Comparison of ENCODE assay signal across 29 cellular contexts in genomic region chrX:95721011-95721410, GRCh38.
"Had no signal": no experiment of that assay in that cellular context is flagged by ENCODE, and none has a peak within 500 bp of the region (broad histone marks: within the 10 kb centered on the region; RNA-seq: fewer than 3 reads in every experiment).

No MANE protein-coding gene starts in this region.

- H3K27ac ChIP-seq: adrenal gland, body of pancreas, colonic mucosa had no signal

- H3K27me3 Mint-ChIP-seq: activated CD4-positive, alpha-beta memory T cell treated with anti-CD3 and anti-CD28 coated beads for 36 hours; activated CD4-positive, alpha-beta T cell treated with anti-CD3 and anti-CD28 coated beads for 36 hours; activated CD4-positive, alpha-beta T cell treated with anti-CD3 and anti-CD28 coated beads, Interleukin-2, amount 10 ng/mL, durations not matched to agents 24 days and 14 days; activated CD8-positive, alpha-beta memory T cell treated with anti-CD3 and anti-CD28 coated beads, Interleukin-2, amount 10 ng/mL, durations not matched to agents 7 days and 5 days; activated naive CD4-positive, alpha-beta T cell treated with anti-CD3 and anti-CD28 coated beads, Interleukin-2, amount 50 U/mL, for 24 hours; activated naive CD8-positive, alpha-beta T cell treated with anti-CD3 and anti-CD28 coated beads for 36 hours; activated naive CD8-positive, alpha-beta T cell treated with anti-CD3 and anti-CD28 coated beads, Interleukin-2, amount 50 U/mL, for 24 hours; T-helper 17 cell had no signal

- DNase-seq: activated CD4-positive, alpha-beta memory T cell treated with anti-CD3 and anti-CD28 coated beads for 36 hours; activated CD4-positive, alpha-beta T cell treated with anti-CD3 and anti-CD28 coated beads for 36 hours; activated CD4-positive, alpha-beta T cell treated with anti-CD3 and anti-CD28 coated beads, Interleukin-2, amount 10 ng/mL, durations not matched to agents 24 days and 14 days; activated CD4-positive, CD25-positive, alpha-beta regulatory T cell; activated CD4-positive, CD25-positive, alpha-beta regulatory T cell treated with anti-CD3 and anti-CD28 coated beads, Interleukin-2, amount 50 U/mL, for 72 hours; activated CD8-positive, alpha-beta memory T cell treated with anti-CD3 and anti-CD28 coated beads, Interleukin-2, amount 10 ng/mL, durations not matched to agents 7 days and 5 days; activated CD8-positive, alpha-beta memory T cell treated with anti-CD3 and anti-CD28 coated beads, Interleukin-2, amount 50 U/mL, for 4 hours; activated CD8-positive, alpha-beta T cell treated with anti-CD3 and anti-CD28 coated beads, Interleukin-2, amount 10 ng/mL, durations not matched to agents 7 days and 5 days; activated effector memory CD4-positive, alpha-beta T cell treated with anti-CD3 and anti-CD28 coated beads, Interleukin-2, amount 50 U/mL, for 16 hours; activated naive CD4-positive, alpha-beta T cell treated with anti-CD3 and anti-CD28 coated beads for 36 hours; activated naive CD8-positive, alpha-beta T cell treated with anti-CD3 and anti-CD28 coated beads for 36 hours; activated naive CD8-positive, alpha-beta T cell treated with anti-CD3 and anti-CD28 coated beads, Interleukin-2, amount 50 U/mL, for 24 hours; activated T-cell treated with anti-CD3 and anti-CD28 coated beads, Interleukin-2, amount 50 U/mL, for 1 hour; activated T-cell treated with anti-CD3 and anti-CD28 coated beads, Interleukin-2, amount 50 U/mL, for 48 hours; adrenal gland; amygdala; aorta; body of pancreas; caudate nucleus; colonic mucosa; effector CD8-positive, alpha-beta T cell; foreskin fibroblast; head of caudate nucleus; T-helper 17 cell; T1000 had no signal

- H3K27me3 ChIP-seq: body of pancreas, colonic mucosa had no signal

- H3K9me3 Mint-ChIP-seq: activated CD4-positive, alpha-beta memory T cell treated with anti-CD3 and anti-CD28 coated beads for 36 hours; activated CD4-positive, alpha-beta T cell treated with anti-CD3 and anti-CD28 coated beads, Interleukin-2, amount 10 ng/mL, durations not matched to agents 24 days and 14 days; activated naive CD4-positive, alpha-beta T cell treated with anti-CD3 and anti-CD28 coated beads for 36 hours; activated naive CD4-positive, alpha-beta T cell treated with anti-CD3 and anti-CD28 coated beads, Interleukin-2, amount 50 U/mL, for 24 hours; activated naive CD8-positive, alpha-beta T cell treated with anti-CD3 and anti-CD28 coated beads for 36 hours; activated naive CD8-positive, alpha-beta T cell treated with anti-CD3 and anti-CD28 coated beads, Interleukin-2, amount 50 U/mL, for 24 hours; activated T-helper 1 cell treated with anti-CD3 and anti-CD28 coated beads, Interleukin-12 subunit alpha, Interleukin-12 subunit beta, Interleukin-2, Interleukin-4 antibody, amounts not matched to agents 30 ng/mL and 10 ng/mL and 1 ng/mL, durations not matched to agents 14 hours and 24 hours and 36 hours; T-helper 2 cell treated with Interferon-gamma antibody and Interleukin-4, amounts not matched to agents 5 μg/mL and 100 μg/mL, for 36 hours had no signal

- H3K4me3 Mint-ChIP-seq: activated CD4-positive, alpha-beta memory T cell treated with anti-CD3 and anti-CD28 coated beads for 36 hours; activated CD4-positive, alpha-beta T cell treated with anti-CD3 and anti-CD28 coated beads for 36 hours; activated CD4-positive, alpha-beta T cell treated with anti-CD3 and anti-CD28 coated beads, Interleukin-2, amount 10 ng/mL, durations not matched to agents 24 days and 14 days; activated CD8-positive, alpha-beta memory T cell treated with anti-CD3 and anti-CD28 coated beads, Interleukin-2, amount 10 ng/mL, durations not matched to agents 7 days and 5 days; activated CD8-positive, alpha-beta T cell treated with anti-CD3 and anti-CD28 coated beads, Interleukin-2, amount 10 ng/mL, durations not matched to agents 7 days and 5 days; activated naive CD4-positive, alpha-beta T cell treated with anti-CD3 and anti-CD28 coated beads for 36 hours; activated naive CD4-positive, alpha-beta T cell treated with anti-CD3 and anti-CD28 coated beads, Interleukin-2, amount 50 U/mL, for 24 hours; activated naive CD8-positive, alpha-beta T cell treated with anti-CD3 and anti-CD28 coated beads for 36 hours; activated naive CD8-positive, alpha-beta T cell treated with anti-CD3 and anti-CD28 coated beads, Interleukin-2, amount 50 U/mL, for 24 hours; activated T-helper 1 cell treated with anti-CD3 and anti-CD28 coated beads, Interleukin-12 subunit alpha, Interleukin-12 subunit beta, Interleukin-2, Interleukin-4 antibody, amounts not matched to agents 30 ng/mL and 10 ng/mL and 1 ng/mL, durations not matched to agents 14 hours and 24 hours and 36 hours; T-helper 17 cell; T-helper 2 cell treated with Interferon-gamma antibody and Interleukin-4, amounts not matched to agents 5 μg/mL and 100 μg/mL, for 36 hours had no signal

- H3K36me3 ChIP-seq: adrenal gland, colonic mucosa had no signal

- H3K27ac Mint-ChIP-seq: activated CD4-positive, alpha-beta memory T cell treated with anti-CD3 and anti-CD28 coated beads for 36 hours; activated CD4-positive, alpha-beta T cell treated with anti-CD3 and anti-CD28 coated beads for 36 hours; activated CD4-positive, alpha-beta T cell treated with anti-CD3 and anti-CD28 coated beads, Interleukin-2, amount 10 ng/mL, durations not matched to agents 24 days and 14 days; activated CD8-positive, alpha-beta memory T cell treated with anti-CD3 and anti-CD28 coated beads, Interleukin-2, amount 10 ng/mL, durations not matched to agents 7 days and 5 days; activated CD8-positive, alpha-beta T cell treated with anti-CD3 and anti-CD28 coated beads, Interleukin-2, amount 10 ng/mL, durations not matched to agents 7 days and 5 days; activated naive CD4-positive, alpha-beta T cell treated with anti-CD3 and anti-CD28 coated beads for 36 hours; activated naive CD4-positive, alpha-beta T cell treated with anti-CD3 and anti-CD28 coated beads, Interleukin-2, amount 50 U/mL, for 24 hours; activated naive CD8-positive, alpha-beta T cell treated with anti-CD3 and anti-CD28 coated beads for 36 hours; activated naive CD8-positive, alpha-beta T cell treated with anti-CD3 and anti-CD28 coated beads, Interleukin-2, amount 50 U/mL, for 24 hours; activated T-helper 1 cell treated with anti-CD3 and anti-CD28 coated beads, Interleukin-12 subunit alpha, Interleukin-12 subunit beta, Interleukin-2, Interleukin-4 antibody, amounts not matched to agents 30 ng/mL and 10 ng/mL and 1 ng/mL, durations not matched to agents 14 hours and 24 hours and 36 hours; activated T-helper 2 cell treated with anti-CD3 and anti-CD28 coated beads, Interferon-gamma antibody, Interleukin-2, Interleukin-4, amounts not matched to agents 10 μg/mL and 5 μg/mL and 100 μg/mL, durations not matched to agents 14 hours and 24 hours and 36 hours; T-helper 17 cell; T-helper 2 cell treated with Interferon-gamma antibody and Interleukin-4, amounts not matched to agents 5 μg/mL and 100 μg/mL, for 36 hours had no signal

- H3K4me1 ChIP-seq: adrenal gland, body of pancreas, colonic mucosa had no signal

- H3K4me3 ChIP-seq: adrenal gland, body of pancreas, colonic mucosa had no signal

- H3K9me3 ChIP-seq: adrenal gland, body of pancreas, colonic mucosa had no signal

- H3K36me3 Mint-ChIP-seq: activated CD4-positive, alpha-beta memory T cell treated with anti-CD3 and anti-CD28 coated beads for 36 hours; activated CD8-positive, alpha-beta memory T cell treated with anti-CD3 and anti-CD28 coated beads, Interleukin-2, amount 10 ng/mL, durations not matched to agents 7 days and 5 days; activated naive CD4-positive, alpha-beta T cell treated with anti-CD3 and anti-CD28 coated beads, Interleukin-2, amount 50 U/mL, for 24 hours; activated naive CD8-positive, alpha-beta T cell treated with anti-CD3 and anti-CD28 coated beads for 36 hours had no signal

- H3K4me1 Mint-ChIP-seq: activated CD4-positive, alpha-beta T cell treated with anti-CD3 and anti-CD28 coated beads for 36 hours; activated CD4-positive, alpha-beta T cell treated with anti-CD3 and anti-CD28 coated beads, Interleukin-2, amount 10 ng/mL, durations not matched to agents 24 days and 14 days; activated CD8-positive, alpha-beta memory T cell treated with anti-CD3 and anti-CD28 coated beads, Interleukin-2, amount 10 ng/mL, durations not matched to agents 7 days and 5 days; activated naive CD4-positive, alpha-beta T cell treated with anti-CD3 and anti-CD28 coated beads, Interleukin-2, amount 50 U/mL, for 24 hours; activated naive CD8-positive, alpha-beta T cell treated with anti-CD3 and anti-CD28 coated beads for 36 hours; activated naive CD8-positive, alpha-beta T cell treated with anti-CD3 and anti-CD28 coated beads, Interleukin-2, amount 50 U/mL, for 24 hours; T-helper 17 cell had no signal
